ENCODE assay signal across 35 cellular contexts in genomic region chr12:33566403-33566802, GRCh38.
"Had no signal": no experiment of that assay in that cellular context is flagged by ENCODE, and none has a peak within 500 bp of the region (broad histone marks: within the 10 kb centered on the region; RNA-seq: fewer than 3 reads in every experiment).

No MANE protein-coding gene starts in this region.

- H3K4me3 ChIP-seq: MG63 had no signal

- DNase-seq: Karpas-422, Kasumi-1, MG63, MM.1S, MV-4-11, NCI-H1048, NCI-H1092, NCI-H1092 treated with DMSO at 0.1 percent for 48 hours, NCI-H1105, NCI-H1105 treated with DMSO at 0.1 percent for 48 hours, NCI-H1417, NCI-H1417 treated with DMSO at 0.1 percent for 48 hours, NCI-H1436, NCI-H1436 treated with DMSO at 0.1 percent for 48 hours, NCI-H146, NCI-H1694, NCI-H1694 treated with DMSO at 0.1 percent for 48 hours, NCI-H187, NCI-H187 treated with DMSO at 0.1 percent for 48 hours, NCI-H1930, NCI-H2029, NCI-H2029 treated with DMSO at 0.1 percent for 48 hours, NCI-H2081, NCI-H2081 treated with DMSO at 0.1 percent for 48 hours, NCI-H2107, NCI-H2171, NCI-H2171 treated with DMSO at 0.1 percent for 48 hours, NCI-H2227 treated with DMSO at 0.1 percent for 48 hours, NCI-H226, NCI-H345, NCI-H446, NCI-H446 treated with DMSO at 0.1 percent for 48 hours, NCI-H510A, NCI-H510A treated with DMSO at 0.1 percent for 48 hours, NCI-H524 had no signal

- H3K36me3 ChIP-seq: MG63 had no signal

- H3K27me3 ChIP-seq: MG63 had no signal
